ENCODE assay signal across 9 cellular contexts in genomic region chr16:87062569-87063442, GRCh38.
DNase-seq lines count a peak whose midpoint lies in the region; ATAC-seq and TF ChIP-seq lines count a peak whose summit lies in the region.
"Had no signal": no experiment of that assay in that cellular context is flagged by ENCODE, and none has a peak within 500 bp of the region (broad histone marks: within the 10 kb centered on the region; RNA-seq: fewer than 3 reads in every experiment).

No MANE protein-coding gene starts in this region.

- no peak overlapping the region for H2AFZ ChIP-seq in MM.1S (ENCODE audit: low read length)

- WGBS in right lobe of liver (ENCODE audit: insufficient coverage, low coverage, low lambda C conversion rate, missing lambda C conversion rate): 37% methylated on average over 22 of the region's 26 CpGs

- no peak overlapping the region for H3K4me2 ChIP-seq in MM.1S (ENCODE audit: low read depth, low read length)

- no peaks in the 10 kb centered on the region for H4K20me1 ChIP-seq in MM.1S (ENCODE audit: insufficient read depth, low read length)

- H3K9me3 Mint-ChIP-seq in dendritic cell treated with granulocyte-macrophage colony-stimulating factor and Interleukin-4, amounts not matched to agents 40 ng/mL and 50 ng/mL, for 4 days: no peaks in the 10 kb centered on the region
- H3K9me3 Mint-ChIP-seq: CD4-positive, alpha-beta T cell had no signal

- no peaks in the 10 kb centered on the region for H3K36me3 Mint-ChIP-seq in dendritic cell treated with granulocyte-macrophage colony-stimulating factor and Interleukin-4, amounts not matched to agents 40 ng/mL and 50 ng/mL, for 4 days (ENCODE audit: low read depth)

- H3K27ac Mint-ChIP-seq in dendritic cell treated with granulocyte-macrophage colony-stimulating factor and Interleukin-4, amounts not matched to agents 40 ng/mL and 50 ng/mL, for 4 days: no peak overlapping the region
- H3K27ac Mint-ChIP-seq: CD4-positive, alpha-beta T cell had no signal

- H3K4me3 ChIP-seq in MM.1S (ENCODE audit: low read length): no peak overlapping the region
- no peak overlapping the region for H3K4me3 ChIP-seq in right lobe of liver

- TF ChIP-seq POLR2A in right lobe of liver (IDR thresholded peaks at IDR 0.05): no peak

- H3K79me2 ChIP-seq in MM.1S (ENCODE audit: low read length): no peaks in the 10 kb centered on the region

- TF ChIP-seq CTCF in MM.1S (IDR thresholded peaks at IDR 0.05; ENCODE audit: low read length) (peak; percentile 54), right lobe of liver (IDR thresholded peaks at IDR 0.05) (peak; percentile 49 to 68 (median 68))

- H3K27me3 Mint-ChIP-seq in dendritic cell treated with granulocyte-macrophage colony-stimulating factor and Interleukin-4, amounts not matched to agents 40 ng/mL and 50 ng/mL, for 4 days: peaks cover 4% of the 10 kb centered on the region

- H3K9ac ChIP-seq in MM.1S (ENCODE audit: low read length): no peak overlapping the region

- peak overlapping the region; percentile 13 for H3K4me3 Mint-ChIP-seq in dendritic cell treated with granulocyte-macrophage colony-stimulating factor and Interleukin-4, amounts not matched to agents 40 ng/mL and 50 ng/mL, for 4 days
- H3K4me3 Mint-ChIP-seq: CD4-positive, alpha-beta T cell had no signal

- H3K27ac ChIP-seq in MM.1S (ENCODE audit: low read length) (no peak overlapping the region), right lobe of liver (no peak overlapping the region)

- peak; percentile 73 to 87 (median 74) for ATAC-seq in right lobe of liver
- ATAC-seq in GM21528 (IDR thresholded peaks at IDR 0.05; ENCODE audit: low FRiP score, unreplicated experiment): no peak

- H3K9me3 ChIP-seq in MM.1S (replicated peaks; ENCODE audit: insufficient read depth, low read length) (no peaks in the 10 kb centered on the region), right lobe of liver (no peaks in the 10 kb centered on the region)

- no peaks in the 10 kb centered on the region for H3K36me3 ChIP-seq in MM.1S (replicated peaks; ENCODE audit: insufficient read depth, low read length)
- H3K36me3 ChIP-seq in right lobe of liver: no peaks in the 10 kb centered on the region

- H3K4me1 Mint-ChIP-seq in dendritic cell treated with granulocyte-macrophage colony-stimulating factor and Interleukin-4, amounts not matched to agents 40 ng/mL and 50 ng/mL, for 4 days (ENCODE audit: low read depth): peaks cover 48% of the 10 kb centered on the region

- peaks cover 53% of the 10 kb centered on the region for H3K27me3 ChIP-seq in MM.1S (replicated peaks; ENCODE audit: insufficient read depth, low read length)
- no peaks in the 10 kb centered on the region for H3K27me3 ChIP-seq in right lobe of liver

- H3K4me1 ChIP-seq in MM.1S (ENCODE audit: low read length): no peaks in the 10 kb centered on the region
- no peaks in the 10 kb centered on the region for H3K4me1 ChIP-seq in right lobe of liver

- H3F3A ChIP-seq in MM.1S (ENCODE audit: insufficient read depth, low read length): no peaks in the 10 kb centered on the region

- DNase-seq in NCI-H1417 (lab: John Stamatoyannopoulos, UW) (peak; percentile 9 to 80 (median 53)), NCI-H1417 treated with DMSO at 0.1 percent for 48 hours (lab: John Stamatoyannopoulos, UW) (no peak), MM.1S (peak; percentile 45), UCSD-AML1 (lab: John Stamatoyannopoulos, UW; ENCODE audit: unreplicated experiment) (peak; percentile 84), right lobe of liver (peak in 2 of 3 donors; percentile 56 to 59)
- DNase-seq in stimulated activated CD8-positive, alpha-beta memory T cell treated with anti-CD3 and anti-CD28 coated beads, Interleukin-12 subunit alpha, Interleukin-12 subunit beta, amount 100 ng/mL, for 1 hour (ENCODE audit: low read depth): peak; percentile 24

- intact Hi-C loops in dendritic cell treated with granulocyte-macrophage colony-stimulating factor and Interleukin-4, amounts not matched to agents 40 ng/mL and 50 ng/mL, for 4 days (cut with micrococcal nuclease): loop anchor here (1.0 to 5.0 kb wide), 2 partner anchors 214 to 500 kb away; no protein-coding TSS in a partner anchor
- intact Hi-C loops in right lobe of liver (cut with DNase I): loop anchor here (10.0 kb wide), 2 partner anchors 212 to 488 kb away; partner anchors contain the start of gene FOXL1 (in 1 of the 2)

- H3K9me2 ChIP-seq in MM.1S (replicated peaks; ENCODE audit: insufficient read depth, low read length): no peaks in the 10 kb centered on the region
